Comparison of ENCODE assay signal across 8 cellular contexts in genomic region chr4:76748649-76749048, GRCh38.
DNase-seq lines count a peak whose midpoint lies in the region; ATAC-seq, FAIRE-seq and TF ChIP-seq lines count a peak whose summit lies in the region.

No MANE protein-coding gene starts in this region.

- no peaks in the 10 kb centered on the region for H4K20me1 ChIP-seq in HepG2 (ENCODE audit: insufficient read depth, low read length)

- intact Hi-C loops in activated CD8-positive, alpha-beta T cell treated with anti-CD3 and anti-CD28 coated beads for 36 hours (cut with micrococcal nuclease) = loop anchor here (5.0 kb wide), 1 partner anchor 236 kb away; no protein-coding TSS in a partner anchor
- intact Hi-C loops in HepG2 (cut with micrococcal nuclease; ENCODE audit: unreplicated experiment) = loop anchor here (1.0 kb wide), 1 partner anchor 237 kb away; no protein-coding TSS in a partner anchor

- H3K4me3 ChIP-seq in HepG2 (replicated peaks in 1 of 3; ENCODE audit: insufficient read depth in 1 of 3, low read depth in 2 of 3, low read length in 3 of 3) = no peak overlapping the region

- peaks cover 21% of the 10 kb centered on the region for H3K27me3 Mint-ChIP-seq in activated CD8-positive, alpha-beta T cell treated with anti-CD3 and anti-CD28 coated beads for 36 hours

- FAIRE-seq in HepG2 (lab: Jason Lieb, UNC) = no peak

- H2AFZ ChIP-seq in HepG2 (ENCODE audit: low read length) = no peak overlapping the region

- CTCF ChIA-PET in activated CD8-positive, alpha-beta T cell treated with anti-CD3 and anti-CD28 coated beads for 36 hours (lab: Charles Lee) = no interaction called here
- CTCF ChIA-PET in HepG2 (lab: Yijun Ruan, JAX; ENCODE audit: low intra/inter-chr PET ratio, low total read pairs) = interaction anchor here (1.3 to 1.7 kb wide), 2 partner anchors 234 to 238 kb away, joined by 4 to 8 read pairs; no protein-coding TSS in a partner anchor

- in situ Hi-C loops in HepG2 (cut with HindIII; ENCODE audit: extremely low pct_ligation_motif_present, low pct_unique_long_range_greater_than_20kb) = no loop called here

- H3K4me3 Mint-ChIP-seq in activated CD8-positive, alpha-beta T cell treated with anti-CD3 and anti-CD28 coated beads for 36 hours = no peak overlapping the region

- H3K9me3 ChIP-seq in HepG2 (ENCODE audit: low read length) = no peaks in the 10 kb centered on the region

- ATAC-seq in activated CD8-positive, alpha-beta T cell treated with anti-CD3 and anti-CD28 coated beads for 36 hours = no peak
- no peak for ATAC-seq in HepG2
- ATAC-seq in HG02642 (IDR thresholded peaks at IDR 0.05; ENCODE audit: poor library complexity, unreplicated experiment) = no peak

- no peak overlapping the region for H3K4me2 ChIP-seq in HepG2 (ENCODE audit: low read depth, low read length)

- under 1% methylated on average over 6 of the region's 6 CpGs for WGBS in HepG2 (ENCODE audit: low lambda C conversion rate)

- DNase-seq in NCI-H146 (lab: John Stamatoyannopoulos, UW) = peak; percentile 45
- DNase-seq in NCI-H146 treated with DMSO at 0.1 percent for 48 hours (lab: John Stamatoyannopoulos, UW; ENCODE audit: unreplicated experiment) = no peak
- DNase-seq in LHCN-M2 (ENCODE audit: low read depth) = peak; percentile 62
- peak; percentile 58 for DNase-seq in activated CD8-positive, alpha-beta T cell treated with anti-CD3 and anti-CD28 coated beads for 36 hours
- DNase-seq in HepG2 (ENCODE audit: low spot score) = peak; percentile 12
- DNase-seq in activated CD8-positive, alpha-beta memory T cell treated with anti-CD3 and anti-CD28 coated beads, Interleukin-2, amount 50 U/mL, for 4 hours = no peak
- DNase-seq in putamen (ENCODE audit: low spot score) = no peak

- BruUV-seq in HepG2 (replicated peaks; lab: Mats Ljungman, UMichigan) = no TSS peak

- H3K79me2 ChIP-seq in HepG2 (ENCODE audit: insufficient read depth, low read length) = no peaks in the 10 kb centered on the region

- H3K9ac ChIP-seq in HepG2 (ENCODE audit: insufficient read depth, low read depth, low read length) = no peak overlapping the region

- H3K4me1 Mint-ChIP-seq in activated CD8-positive, alpha-beta T cell treated with anti-CD3 and anti-CD28 coated beads for 36 hours (ENCODE audit: low read depth) = no peaks in the 10 kb centered on the region

- H3K9me3 Mint-ChIP-seq in activated CD8-positive, alpha-beta T cell treated with anti-CD3 and anti-CD28 coated beads for 36 hours = peaks cover 3% of the 10 kb centered on the region

- TF ChIP-seq RAD21 in HepG2 (CRISPR knock-in tag; IDR thresholded peaks at IDR 0.05) = no peak

- no peak for TF ChIP-seq EP300 in HepG2 (IDR thresholded peaks at IDR 0.05; ENCODE audit: low read depth in 2 of 2, low read length in 2 of 2)
- no peak for TF ChIP-seq EP300 in HepG2 (CRISPR knock-in tag; IDR thresholded peaks at IDR 0.05; ENCODE audit: borderline replicate concordance)

- H3K36me3 Mint-ChIP-seq in activated CD8-positive, alpha-beta T cell treated with anti-CD3 and anti-CD28 coated beads for 36 hours (ENCODE audit: low read depth) = no peaks in the 10 kb centered on the region

- no peak overlapping the region for H3K27ac ChIP-seq in HepG2 (ENCODE audit: extremely low read length, insufficient read depth, low read length)

- TF ChIP-seq POLR2A in HepG2 (IDR thresholded peaks at IDR 0.05; ENCODE audit: insufficient read depth in 1 of 2, low read depth in 2 of 2, low read length in 2 of 2) = no peak

- H3K36me3 ChIP-seq in HepG2 (replicated peaks in 1 of 2; ENCODE audit: control insufficient read depth in 1 of 2, insufficient read depth in 2 of 2, low read length in 2 of 2) = no peaks in the 10 kb centered on the region

- H3K27ac Mint-ChIP-seq in activated CD8-positive, alpha-beta T cell treated with anti-CD3 and anti-CD28 coated beads for 36 hours = no peak overlapping the region

- POLR2A ChIA-PET in activated CD8-positive, alpha-beta T cell treated with anti-CD3 and anti-CD28 coated beads for 36 hours (lab: Charles Lee) = no interaction called here
- POLR2A ChIA-PET in HepG2 (lab: Yijun Ruan, JAX) = no interaction called here

- no peaks in the 10 kb centered on the region; a peak in 1 of 5 replicates for H3K27me3 ChIP-seq in HepG2 (ENCODE audit: control insufficient read depth in 1 of 2, insufficient read depth in 2 of 2, low read length in 2 of 2)

- no peaks in the 10 kb centered on the region for H3K4me1 ChIP-seq in HepG2 (ENCODE audit: insufficient read depth, low read length)

- TF ChIP-seq CTCF in activated CD8-positive, alpha-beta T cell treated with anti-CD3 and anti-CD28 coated beads for 36 hours (IDR thresholded peaks at IDR 0.05) = no peak
- TF ChIP-seq CTCF in HepG2 (CRISPR knock-in tag; IDR thresholded peaks at IDR 0.05) = peak; percentile 35

TF ChIP-seq in HepG2, 621 proteins besides CTCF, POLR2A, EP300 and RAD21:
- TF ChIP-seq DMTF1 (CRISPR knock-in tag; IDR thresholded peaks at IDR 0.05) = no peak
- no peak for TF ChIP-seq ZNF713 (CRISPR knock-in tag; IDR thresholded peaks at IDR 0.05)
- TF ChIP-seq SMYD3 (CRISPR knock-in tag; IDR thresholded peaks at IDR 0.05) = no peak
- no peak for TF ChIP-seq FOXO1 (CRISPR knock-in tag; IDR thresholded peaks at IDR 0.05)
- TF ChIP-seq GMEB2 (CRISPR knock-in tag; IDR thresholded peaks at IDR 0.05; ENCODE audit: low read depth) = no peak
- peak; percentile 21; the same call in 1 of the 2 replicates for TF ChIP-seq SMC3 (IDR thresholded peaks at IDR 0.05; ENCODE audit: low read length)
- TF ChIP-seq BRF2 (CRISPR knock-in tag; IDR thresholded peaks at IDR 0.05) = no peak
- no peak for TF ChIP-seq SALL1 (CRISPR knock-in tag; IDR thresholded peaks at IDR 0.05)
- peak; percentile 70; the same call in 1 of the 2 replicates for TF ChIP-seq ZNF362 (CRISPR knock-in tag; IDR thresholded peaks at IDR 0.05; ENCODE audit: borderline replicate concordance)
- TF ChIP-seq BRCA1 (CRISPR knock-in tag; IDR thresholded peaks at IDR 0.05) = no peak
- TF ChIP-seq STAG1 (CRISPR knock-in tag; IDR thresholded peaks at IDR 0.05) = peak; percentile 63
- no peak for TF ChIP-seq ZNF224 (CRISPR knock-in tag; IDR thresholded peaks at IDR 0.05)

Comparison
In these comparisons a context has a peak if more than half of its experiments do, and no peak if none do; other contexts are left out.
1. DNase-seq: peak in NCI-H146 (single experiment), LHCN-M2 (single experiment), activated CD8-positive, alpha-beta T cell treated with anti-CD3 and anti-CD28 coated beads for 36 hours (single experiment) and HepG2 (single experiment); none in NCI-H146 treated with DMSO at 0.1 percent for 48 hours (single experiment), activated CD8-positive, alpha-beta memory T cell treated with anti-CD3 and anti-CD28 coated beads, Interleukin-2, amount 50 U/mL, for 4 hours (single experiment) and putamen (single experiment).